9 cellular contexts compared by ENCODE assay signal in genomic region chr2:127695491-127696472, GRCh38. TPM values are rescaled to one million over a fixed set of nuclear protein-coding genes. Genes with fewer than 3 reads are reported as not detected.
A peak's percentile ranks its signal among the peaks of the same experiment; 100 is the strongest.
DNase-seq lines count a peak whose midpoint lies in the region; ATAC-seq, FAIRE-seq and TF ChIP-seq lines count a peak whose summit lies in the region.
"Had no signal": no experiment of that assay in that cellular context is flagged by ENCODE, and none has a peak within 500 bp of the region (broad histone marks: within the 10 kb centered on the region; RNA-seq: fewer than 3 reads in every experiment).

No MANE protein-coding gene starts in this region.

- H3K79me2 ChIP-seq in trophoblast cell (ENCODE audit: control insufficient read depth, insufficient read depth, low read length, poor library complexity): peaks cover 3% of the 10 kb centered on the region

- no peak overlapping the region for H3K18ac ChIP-seq in trophoblast cell (ENCODE audit: low read length)

- no peak overlapping the region for H3K4ac ChIP-seq in trophoblast cell (ENCODE audit: low read depth, low read length)

- peak overlapping the region; percentile 83 for H2AFZ ChIP-seq in trophoblast cell (ENCODE audit: insufficient read depth, low read length, poor library complexity)

- peak overlapping the region; percentile 17 for H2BK12ac ChIP-seq in trophoblast cell (ENCODE audit: low read length)

- TF ChIP-seq CTCF in AG09309 (IDR thresholded peaks at IDR 0.05; ENCODE audit: control insufficient read depth, insufficient read depth, low read depth, low read length, missing control alignments): peak; percentile 55

- H3K23ac ChIP-seq in trophoblast cell (ENCODE audit: low read length): no peak overlapping the region

- peak overlapping the region; percentile 56 for H3K4me2 ChIP-seq in trophoblast cell (ENCODE audit: low read length)

- no CpG with 5 or more reads among the region's 52 CpGs for WGBS in trophoblast cell (ENCODE audit: extremely low coverage, insufficient coverage, insufficient read length)

- H2AK5ac ChIP-seq in trophoblast cell (ENCODE audit: low read length): no peak overlapping the region

- H3K4me3 ChIP-seq in AG09309 (ENCODE audit: control insufficient read depth, low read depth, low read length) (peak overlapping the region; percentile 25), trophoblast cell (ENCODE audit: low read depth, low read length) (peak overlapping the region; percentile 3)

- no peak overlapping the region for H2BK5ac ChIP-seq in trophoblast cell (ENCODE audit: low read depth, low read length, poor library complexity)

- peak overlapping the region; percentile 73 for H4K8ac ChIP-seq in trophoblast cell (ENCODE audit: low read depth, low read length)

- ATAC-seq in GM19455 (IDR thresholded peaks at IDR 0.05; ENCODE audit: unreplicated experiment) (no peak), HG03280 (IDR thresholded peaks at IDR 0.05; ENCODE audit: unreplicated experiment) (no peak), GM21381 (IDR thresholded peaks at IDR 0.05; ENCODE audit: unreplicated experiment) (no peak)

- H3K27ac ChIP-seq in trophoblast cell (ENCODE audit: low read depth, low read length): no peak overlapping the region

- no peaks in the 10 kb centered on the region for H3K36me3 ChIP-seq in trophoblast cell (ENCODE audit: control insufficient read depth in 1 of 2, insufficient read depth in 2 of 2, low read length in 2 of 2)

- no peak overlapping the region for H4K12ac ChIP-seq in trophoblast cell (ENCODE audit: low read depth, low read length)

- H3K9me3 ChIP-seq in trophoblast cell (ENCODE audit: insufficient read depth, low read depth, low read length): peaks cover under 1% of the 10 kb centered on the region

- no peak for FAIRE-seq in frontal cortex (lab: Jason Lieb, UNC)

- no peaks in the 10 kb centered on the region for H3K27me3 ChIP-seq in trophoblast cell (ENCODE audit: insufficient read depth, low read length)

- no peaks in the 10 kb centered on the region for H3K79me1 ChIP-seq in trophoblast cell (ENCODE audit: low read length)

- no peak for DNase-seq in AG09309 (ENCODE audit: low read depth)
- peak; percentile 67 for DNase-seq in HK-2 (ENCODE audit: unreplicated experiment)
- peak; percentile 37 for DNase-seq in activated T-cell treated with anti-CD3 and anti-CD28 coated beads for 4 hours
- peak; percentile 53 to 66 for DNase-seq in frontal cortex (ENCODE audit: low spot score in 2 of 2)
- DNase-seq in trophoblast cell: no peak

- H4K91ac ChIP-seq in trophoblast cell (ENCODE audit: low read depth, low read length): no peak overlapping the region

- H3K14ac ChIP-seq in trophoblast cell (ENCODE audit: low read length): no peak overlapping the region

- H3K4me1 ChIP-seq in trophoblast cell (ENCODE audit: control insufficient read depth in 1 of 2, insufficient read depth in 2 of 2, low read length in 2 of 2): peaks cover 9% of the 10 kb centered on the region in 2 experiments

- H3K9ac ChIP-seq in trophoblast cell (ENCODE audit: low read length): no peak overlapping the region

- no peak overlapping the region for H2BK120ac ChIP-seq in trophoblast cell (ENCODE audit: insufficient read depth, low read length, poor library complexity)

RNA-seq across cellular contexts. Expression of gene SFT2D3, which starts 5.5 kb away (rescaled TPM):
- total RNA-seq in frontal cortex: 10.2 TPM
- polyA plus RNA-seq in trophoblast cell (2013): 5.4 and 6.1 TPM in 2 replicates

RNA-seq across cellular contexts. Expression of gene LIMS2, which starts 20.5 kb away (rescaled TPM):
- 1.2 TPM for total RNA-seq in frontal cortex
- polyA plus RNA-seq in trophoblast cell (2013): 14.6 and 16.2 TPM in 2 replicates

RNA-seq across cellular contexts. Expression of gene GPR17, which starts 49.8 kb away (rescaled TPM):
- 4.1 TPM for total RNA-seq in frontal cortex
- polyA plus RNA-seq in trophoblast cell (2013): 0.25 and 0.33 TPM in 2 replicates
- total RNA-seq: subcutaneous adipose tissue had no signal

Comparison
In these comparisons a context has a peak if more than half of its experiments do, and no peak if none do; other contexts are left out.
1. DNase-seq: peak in HK-2 (single experiment), activated T-cell treated with anti-CD3 and anti-CD28 coated beads for 4 hours (single experiment) and frontal cortex (2 of 2); none in AG09309 (single experiment) and trophoblast cell (0 of 2).